In the genomic region with DNA sequence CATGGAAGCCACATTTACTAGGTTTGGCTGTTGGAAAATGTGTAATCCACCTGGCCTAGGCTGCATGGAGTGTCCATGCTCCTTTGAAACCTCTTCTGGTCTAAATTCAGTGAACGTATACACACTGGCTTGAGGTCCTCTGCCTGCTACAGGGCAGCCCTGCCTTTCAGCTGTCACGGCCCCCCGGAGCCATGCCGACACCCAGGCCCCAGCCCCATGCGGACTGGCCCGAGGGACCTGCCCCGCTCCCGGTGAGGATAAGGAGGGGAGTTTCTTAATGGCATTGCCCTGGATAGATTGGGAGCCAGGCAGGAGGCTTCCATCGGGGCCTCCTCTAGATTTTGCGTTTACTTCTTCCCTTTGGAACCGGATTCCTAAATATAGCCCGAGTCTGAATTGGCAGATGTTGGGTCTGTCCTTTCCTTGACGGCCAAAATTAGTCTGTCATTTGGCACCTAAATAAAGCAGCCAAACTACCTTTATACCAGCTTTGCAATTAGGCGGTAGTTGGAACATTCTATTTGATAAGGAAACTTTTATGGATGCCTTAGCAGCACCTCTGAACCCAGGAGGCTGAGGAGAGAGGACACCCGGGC, we compare ENCODE assay signal across 27 cellular contexts.
DNase-seq lines count a peak whose midpoint lies in the region; ATAC-seq and TF ChIP-seq lines count a peak whose summit lies in the region.
"Had no signal": no experiment of that assay in that cellular context is flagged by ENCODE, and none has a peak within 500 bp of the region (broad histone marks: within the 10 kb centered on the region; RNA-seq: fewer than 3 reads in every experiment).

No MANE protein-coding gene starts in this region.

- H3K23ac ChIP-seq in IMR-90 (ENCODE audit: low read depth, low read length), result no peak overlapping the region

- no peak overlapping the region for H4K8ac ChIP-seq in IMR-90 (ENCODE audit: low read depth in 2 of 2, low read length in 2 of 2)

- no peak for ATAC-seq in IMR-90 (ENCODE audit: low read depth)
- ATAC-seq in left ventricle myocardium superior, result peak; percentile 85
- ATAC-seq in psoas muscle, result peak; percentile 34 to 58 (median 36)
- ATAC-seq: A549, HepG2, K562, PC-3 had no signal

- no peaks in the 10 kb centered on the region for H3K4me1 ChIP-seq in IMR-90 (ENCODE audit: control insufficient read depth, insufficient read depth, low read length)
- H3K4me1 ChIP-seq in psoas muscle, result peaks cover 11% of the 10 kb centered on the region
- H3K4me1 ChIP-seq: A549 had no signal

- dilution Hi-C loops in IMR-90 (cut with HindIII; ENCODE audit: low sequenced_read_pairs, unreplicated experiment), result no loop called here

- peak overlapping the region; percentile 9 for H2AK9ac ChIP-seq in IMR-90 (replicated peaks; ENCODE audit: low read depth, low read length, poor library complexity)

- H3K9ac ChIP-seq in IMR-90 (ENCODE audit: low read depth, low read length), result no peak overlapping the region
- H3K9ac ChIP-seq: GM23248 had no signal

- no peak overlapping the region for H2BK15ac ChIP-seq in IMR-90 (ENCODE audit: low read depth, low read length)

- no peak overlapping the region for H2BK120ac ChIP-seq in IMR-90 (ENCODE audit: low read depth, low read length)

- no peak overlapping the region for H3K4ac ChIP-seq in IMR-90 (ENCODE audit: low read depth, low read length)

- TF ChIP-seq CTCF in IMR-90 (conservative IDR thresholded peaks at IDR 0.05; ENCODE audit: low read depth, low read length) (no peak), psoas muscle (IDR thresholded peaks at IDR 0.05) (no peak)

- no peak for DNase-seq in IMR-90
- peak; percentile 26 for DNase-seq in cerebellar cortex (ENCODE audit: low spot score)
- DNase-seq in left ventricle myocardium superior, result no peak
- DNase-seq in psoas muscle, result no peak
- DNase-seq in cortex of kidney (lab: John Stamatoyannopoulos, UW), result no peak
- DNase-seq in amniotic stem cell (lab: John Stamatoyannopoulos, UW), result no peak
- no peak for DNase-seq in HK-2 (ENCODE audit: unreplicated experiment)
- DNase-seq: AML-193; C1 segment of cervical spinal cord; CD4-positive, alpha-beta memory T cell; COR-L47; DMS79 treated with DMSO at 0.1 percent for 48 hours; GM23248; H7; MV-4-11; NCI-H1105; NCI-H1436 treated with DMSO at 0.1 percent for 48 hours; NCI-H187 treated with DMSO at 0.1 percent for 48 hours; NCI-H446; NCI-H524 treated with DMSO at 0.1 percent for 48 hours; NCI-H82; NK-92 treated with Interleukin-12 subunit alpha and Interleukin-12 subunit beta, amount 100 ng/mL, for 24 hours; PC-3; SHP77 treated with DMSO at 0.1 percent for 48 hours had no signal

- no peak overlapping the region for H2AFZ ChIP-seq in IMR-90 (replicated peaks; ENCODE audit: low read length, poor library complexity)
- H2AFZ ChIP-seq: GM23248 had no signal

- no peaks in the 10 kb centered on the region; the same call in 1 of the 2 replicates for H4K20me1 ChIP-seq in IMR-90 (ENCODE audit: insufficient read depth, low read length)

- no peak overlapping the region for H2BK20ac ChIP-seq in IMR-90 (ENCODE audit: low read depth, low read length)

- POLR2A ChIA-PET in IMR-90 (lab: Charles Lee; ENCODE audit: unreplicated experiment), result no interaction called here

- no peak overlapping the region for H2AK5ac ChIP-seq in IMR-90 (ENCODE audit: low read depth, low read length)

- H3K9me3 ChIP-seq in IMR-90 (ENCODE audit: control insufficient read depth, insufficient read depth, low read length), result no peaks in the 10 kb centered on the region
- H3K9me3 ChIP-seq in psoas muscle, result no peaks in the 10 kb centered on the region
- H3K9me3 ChIP-seq: A549 had no signal

- H4K91ac ChIP-seq in IMR-90 (ENCODE audit: insufficient read depth, low read depth, low read length), result no peak overlapping the region

- H3K4me3 ChIP-seq in IMR-90 (ENCODE audit: insufficient read depth, low read depth, low read length), result no peak overlapping the region
- H3K4me3 ChIP-seq in psoas muscle, result no peak overlapping the region
- H3K4me3 ChIP-seq: A549, GM23248, K562 had no signal

- TF ChIP-seq POLR2A in IMR-90 (IDR thresholded peaks at IDR 0.05; ENCODE audit: low read depth, low read length), result no peak

- BruUV-seq in IMR-90 (replicated peaks; lab: Mats Ljungman, UMichigan), result no TSS peak

- H4K5ac ChIP-seq in IMR-90 (ENCODE audit: low read depth, low read length), result no peak overlapping the region

- WGBS in IMR-90 (ENCODE audit: extremely low coverage in 2 of 2, insufficient read length in 1 of 2), 2 experiments, result 73% methylated on average over 3 of the region's 15 CpGs; no CpG with 5 or more reads in 1 of the 2 experiments
- 54 to 61% (median 61%) methylated on average over 15 of the region's 15 CpGs for WGBS in psoas muscle, 3 donors

- peaks cover 0 to 5% of the 10 kb centered on the region in 2 experiments; a peak in 2 of 4 replicates for H3K79me1 ChIP-seq in IMR-90 (ENCODE audit: low read depth in 1 of 2, low read length in 2 of 2)

- H3K4me2 ChIP-seq in IMR-90 (ENCODE audit: low read depth, low read length), result no peak overlapping the region
- H3K4me2 ChIP-seq: A549 had no signal

- no peak overlapping the region for H3K56ac ChIP-seq in IMR-90 (ENCODE audit: extremely low read depth, insufficient read depth, low read length)

- no peak overlapping the region for H3K14ac ChIP-seq in IMR-90 (replicated peaks; ENCODE audit: low read depth, low read length)

- no peak for TF ChIP-seq RAD21 in IMR-90 (IDR thresholded peaks at IDR 0.05; ENCODE audit: low read length)

- no peak overlapping the region for H3K27ac ChIP-seq in IMR-90 (ENCODE audit: insufficient read depth, low read length)
- no peak overlapping the region for H3K27ac ChIP-seq in psoas muscle
- H3K27ac ChIP-seq: A549, GM23248 had no signal

- in situ Hi-C loops in IMR-90 (cut with MboI; ENCODE audit: low sequenced_read_pairs), result no loop called here

- H2BK5ac ChIP-seq in IMR-90 (ENCODE audit: low read depth, low read length, poor library complexity, severe bottlenecking), result no peak overlapping the region

- peaks cover 21% of the 10 kb centered on the region for H3K36me3 ChIP-seq in IMR-90 (ENCODE audit: control insufficient read depth, insufficient read depth, low read length)
- peaks cover 0 to 13% of the 10 kb centered on the region in 2 donors for H3K36me3 ChIP-seq in psoas muscle (ENCODE audit: insufficient read depth in 1 of 2, low read depth in 1 of 2)

- CTCF ChIA-PET in IMR-90 (lab: Yijun Ruan, JAX), result interaction anchor here (0.6 kb wide), 2 partner anchors 25 to 48 kb away, joined by 3 to 4 read pairs; no protein-coding TSS in a partner anchor

- H3K9me1 ChIP-seq in IMR-90 (ENCODE audit: insufficient read depth, low read length), result peaks cover 9% of the 10 kb centered on the region; the same call in 1 of the 2 replicates

- no peak overlapping the region for H3K18ac ChIP-seq in IMR-90 (ENCODE audit: low read depth, low read length)

- H3K27me3 ChIP-seq in IMR-90 (ENCODE audit: control insufficient read depth, insufficient read depth, low read length), result no peaks in the 10 kb centered on the region
- H3K27me3 ChIP-seq in psoas muscle (ENCODE audit: insufficient read depth in 3 of 3, low read length in 2 of 3), result no peaks in the 10 kb centered on the region

- intact Hi-C loops in IMR-90 (cut with micrococcal nuclease), result no loop called here
- intact Hi-C loops in left ventricle myocardium superior (cut with micrococcal nuclease), result no loop called here
- intact Hi-C loops in psoas muscle (cut with DNase I), result no loop called here

TF ChIP-seq in IMR-90, 13 proteins besides CTCF, POLR2A, EP300 and RAD21:
- TF ChIP-seq SMC3 (IDR thresholded peaks at IDR 0.05; ENCODE audit: low read depth, low read length), result no peak
- no peak for TF ChIP-seq BHLHE40 (IDR thresholded peaks at IDR 0.05; ENCODE audit: low read depth, low read length)
- no peak for TF ChIP-seq MAZ (IDR thresholded peaks at IDR 0.05; ENCODE audit: borderline replicate concordance, low read depth, low read length)
- TF ChIP-seq, protein P1, sequence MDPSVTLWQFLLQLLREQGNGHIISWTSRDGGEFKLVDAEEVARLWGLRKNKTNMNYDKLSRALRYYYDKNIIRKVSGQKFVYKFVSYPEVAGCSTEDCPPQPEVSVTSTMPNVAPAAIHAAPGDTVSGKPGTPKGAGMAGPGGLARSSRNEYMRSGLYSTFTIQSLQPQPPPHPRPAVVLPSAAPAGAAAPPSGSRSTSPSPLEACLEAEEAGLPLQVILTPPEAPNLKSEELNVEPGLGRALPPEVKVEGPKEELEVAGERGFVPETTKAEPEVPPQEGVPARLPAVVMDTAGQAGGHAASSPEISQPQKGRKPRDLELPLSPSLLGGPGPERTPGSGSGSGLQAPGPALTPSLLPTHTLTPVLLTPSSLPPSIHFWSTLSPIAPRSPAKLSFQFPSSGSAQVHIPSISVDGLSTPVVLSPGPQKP (IDR thresholded peaks at IDR 0.05; ENCODE audit: borderline replicate concordance, low read depth, low read length), result no peak
- TF ChIP-seq, protein P2, sequence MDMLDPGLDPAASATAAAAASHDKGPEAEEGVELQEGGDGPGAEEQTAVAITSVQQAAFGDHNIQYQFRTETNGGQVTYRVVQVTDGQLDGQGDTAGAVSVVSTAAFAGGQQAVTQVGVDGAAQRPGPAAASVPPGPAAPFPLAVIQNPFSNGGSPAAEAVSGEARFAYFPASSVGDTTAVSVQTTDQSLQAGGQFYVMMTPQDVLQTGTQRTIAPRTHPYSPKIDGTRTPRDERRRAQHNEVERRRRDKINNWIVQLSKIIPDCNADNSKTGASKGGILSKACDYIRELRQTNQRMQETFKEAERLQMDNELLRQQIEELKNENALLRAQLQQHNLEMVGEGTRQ (IDR thresholded peaks at IDR 0.05; ENCODE audit: low read depth, low read length), result no peak
- TF ChIP-seq MAFK (IDR thresholded peaks at IDR 0.05; ENCODE audit: low read depth, low read length), result no peak
- no peak for TF ChIP-seq CHD1 (IDR thresholded peaks at IDR 0.05; ENCODE audit: low read depth, low read length)
- TF ChIP-seq NFE2L2 (IDR thresholded peaks at IDR 0.05; ENCODE audit: low read depth, low read length), result no peak
- TF ChIP-seq CEBPB (IDR thresholded peaks at IDR 0.05; ENCODE audit: low read depth, low read length), result no peak
- TF ChIP-seq RFX5 (IDR thresholded peaks at IDR 0.05; ENCODE audit: low read depth, low read length), result no peak
- TF ChIP-seq FOS (IDR thresholded peaks at IDR 0.05; ENCODE audit: low read depth, low read length), result no peak
- no peak for TF ChIP-seq MXI1 (IDR thresholded peaks at IDR 0.05; ENCODE audit: borderline replicate concordance, low read depth, low read length)
- no peak for TF ChIP-seq RCOR1 (IDR thresholded peaks at IDR 0.05; ENCODE audit: insufficient replicate concordance, low read length)
